In the genomic region with DNA sequence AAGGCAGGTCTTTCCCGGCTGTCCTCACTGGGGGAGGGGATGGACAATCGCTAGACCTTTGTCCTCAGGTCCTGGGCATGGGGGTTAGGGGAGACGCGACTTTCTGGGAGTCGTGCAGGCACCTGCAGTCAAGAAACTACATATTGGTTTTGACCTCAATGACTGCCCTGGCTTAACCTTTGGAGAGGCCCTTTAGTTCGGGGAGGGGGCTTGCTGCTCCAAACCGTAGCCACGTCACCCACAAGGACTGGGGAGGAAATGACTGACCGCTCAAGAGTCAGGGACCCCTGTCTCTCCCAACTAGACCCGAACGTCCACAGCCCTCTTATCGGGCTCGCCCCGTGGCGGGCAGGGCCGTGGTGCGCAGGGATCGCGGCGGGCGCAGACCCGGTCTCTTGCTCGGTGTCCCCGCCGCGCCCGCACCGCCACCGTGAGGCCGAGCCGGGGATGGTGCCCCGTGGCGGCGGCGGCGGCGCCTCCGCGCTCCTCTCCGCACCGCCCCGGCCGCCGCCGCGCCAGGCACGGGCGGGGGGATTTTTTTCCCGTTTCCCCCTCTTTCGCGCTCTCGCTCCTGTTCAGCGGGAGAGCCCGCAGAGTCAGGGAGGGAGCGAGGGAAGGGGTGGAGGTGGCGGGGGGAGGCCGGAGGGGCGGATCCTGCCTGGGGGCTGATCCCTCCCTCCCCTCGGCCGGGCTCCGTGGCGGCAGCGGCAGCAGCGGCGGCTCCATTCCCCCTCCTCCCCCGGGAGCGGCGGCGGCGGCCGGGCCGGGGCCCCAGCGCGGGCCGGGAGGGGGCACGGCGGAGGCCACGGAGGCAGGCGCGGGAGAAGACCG, we compare ENCODE assay signal across 8 cellular contexts. TPM values are rescaled to one million over a fixed set of nuclear protein-coding genes. Genes with fewer than 3 reads are reported as not detected.
DNase-seq lines count a peak whose midpoint lies in the region; ATAC-seq and TF ChIP-seq lines count a peak whose summit lies in the region.

A gene (plus strand): TSS at position 696 of the 831 bp plus-strand sequence. CDS start 3,579 bp downstream, outside the sequence.

- ATAC-seq in GM18907 (IDR thresholded peaks at IDR 0.05; ENCODE audit: unreplicated experiment) (peak; percentile 66), HG03196 (IDR thresholded peaks at IDR 0.05; ENCODE audit: unreplicated experiment) (peak; percentile 51), left lung (peak; percentile 85)

- H3K27ac Mint-ChIP-seq in activated CD4-positive, alpha-beta T cell treated with anti-CD3 and anti-CD28 coated beads, Interleukin-2, amount 10 ng/mL, durations not matched to agents 7 days and 5 days, result peak within 1 kb of the TSS; percentile 95
- H3K27ac Mint-ChIP-seq in dendritic cell treated with granulocyte-macrophage colony-stimulating factor and Interleukin-4, amounts not matched to agents 40 ng/mL and 50 ng/mL, for 4 days, result peak within 1 kb of the TSS; percentile 87

- peaks cover 19% of the 10 kb centered on the region for H3K36me3 Mint-ChIP-seq in activated CD4-positive, alpha-beta T cell treated with anti-CD3 and anti-CD28 coated beads, Interleukin-2, amount 10 ng/mL, durations not matched to agents 7 days and 5 days (ENCODE audit: low read depth)
- peaks cover 12% of the 10 kb centered on the region for H3K36me3 Mint-ChIP-seq in dendritic cell treated with granulocyte-macrophage colony-stimulating factor and Interleukin-4, amounts not matched to agents 40 ng/mL and 50 ng/mL, for 4 days (ENCODE audit: low read depth)

- H3K4me1 ChIP-seq in left lung, result peaks cover 8 to 20% of the 10 kb centered on the region in 2 donors

- no peak for DNase-seq in AG04449 (ENCODE audit: low read depth, low spot score)
- peak; percentile 75 for DNase-seq in NCI-H510A (lab: John Stamatoyannopoulos, UW)
- peak; percentile 74 for DNase-seq in activated CD4-positive, alpha-beta T cell treated with anti-CD3 and anti-CD28 coated beads, Interleukin-2, amount 10 ng/mL, durations not matched to agents 7 days and 5 days
- DNase-seq in left lung, result peak; percentile 81 to 96
- DNase-seq in stimulated activated CD4-positive, alpha-beta T cell treated with anti-CD3 and anti-CD28 coated beads, Interleukin-2, amount 100 ng/mL, for 24 hours, result peak; percentile 76 to 77

- H3K27me3 ChIP-seq in left lung, result no peaks in the 10 kb centered on the region

- H3K27me3 Mint-ChIP-seq in activated CD4-positive, alpha-beta T cell treated with anti-CD3 and anti-CD28 coated beads, Interleukin-2, amount 10 ng/mL, durations not matched to agents 7 days and 5 days, result peaks cover 4% of the 10 kb centered on the region
- no peaks in the 10 kb centered on the region for H3K27me3 Mint-ChIP-seq in dendritic cell treated with granulocyte-macrophage colony-stimulating factor and Interleukin-4, amounts not matched to agents 40 ng/mL and 50 ng/mL, for 4 days

- peak within 1 kb of the TSS; percentile 87 to 94 for H3K27ac ChIP-seq in left lung

- H3K36me3 ChIP-seq in left lung, result peaks cover 0 to 14% of the 10 kb centered on the region in 2 donors

- peak within 1 kb of the TSS; percentile 86 for H3K4me3 Mint-ChIP-seq in activated CD4-positive, alpha-beta T cell treated with anti-CD3 and anti-CD28 coated beads, Interleukin-2, amount 10 ng/mL, durations not matched to agents 7 days and 5 days
- peak within 1 kb of the TSS; percentile 88 for H3K4me3 Mint-ChIP-seq in dendritic cell treated with granulocyte-macrophage colony-stimulating factor and Interleukin-4, amounts not matched to agents 40 ng/mL and 50 ng/mL, for 4 days

- intact Hi-C loops in dendritic cell treated with granulocyte-macrophage colony-stimulating factor and Interleukin-4, amounts not matched to agents 40 ng/mL and 50 ng/mL, for 4 days (cut with micrococcal nuclease), result loop anchor here (1.0 to 2.0 kb wide), 2 partner anchors 72 to 169 kb away; a partner anchor contains a TSS
- intact Hi-C loops in left lung (cut with DNase I), result loop anchor here in 1 of 2 donors (10.0 kb wide), 1 partner anchor 71 kb away; no protein-coding TSS in a partner anchor

- CTCF ChIA-PET in AG04449 (lab: Yijun Ruan, JAX), result no interaction called here
- CTCF ChIA-PET in activated CD4-positive, alpha-beta T cell treated with anti-CD3 and anti-CD28 coated beads, Interleukin-2, amount 10 ng/mL, durations not matched to agents 7 days and 5 days (lab: Charles Lee), result interaction anchor here (0.7 to 1.2 kb wide), 4 partner anchors 15 to 456 kb away, joined by 3 to 6 read pairs (median 3); a partner anchor contains a TSS

- H3K4me3 ChIP-seq in AG04449 (ENCODE audit: low read depth, low read length) (peak within 1 kb of the TSS; percentile 74), left lung (peak within 1 kb of the TSS; percentile 55 to 58)

- peaks cover 5% of the 10 kb centered on the region for H3K9me3 Mint-ChIP-seq in activated CD4-positive, alpha-beta T cell treated with anti-CD3 and anti-CD28 coated beads, Interleukin-2, amount 10 ng/mL, durations not matched to agents 7 days and 5 days
- peaks cover 3% of the 10 kb centered on the region for H3K9me3 Mint-ChIP-seq in dendritic cell treated with granulocyte-macrophage colony-stimulating factor and Interleukin-4, amounts not matched to agents 40 ng/mL and 50 ng/mL, for 4 days

- TF ChIP-seq CTCF in AG04449 (IDR thresholded peaks at IDR 0.05; ENCODE audit: insufficient read depth, low read length, missing control alignments) (peak; percentile 48), left lung (IDR thresholded peaks at IDR 0.05) (peak; percentile 41 to 64)

- H3K9me3 ChIP-seq in left lung, result no peaks in the 10 kb centered on the region

- POLR2A ChIA-PET in AG04449 (lab: Yijun Ruan, JAX), result interaction anchor here (0.5 to 0.6 kb wide), 2 partner anchors 9 to 384 kb away, joined by 3 to 4 read pairs; no protein-coding TSS in a partner anchor
- POLR2A ChIA-PET in activated CD4-positive, alpha-beta T cell treated with anti-CD3 and anti-CD28 coated beads, Interleukin-2, amount 10 ng/mL, durations not matched to agents 7 days and 5 days (lab: Charles Lee), result no interaction called here

- peaks cover 30% of the 10 kb centered on the region for H3K4me1 Mint-ChIP-seq in activated CD4-positive, alpha-beta T cell treated with anti-CD3 and anti-CD28 coated beads, Interleukin-2, amount 10 ng/mL, durations not matched to agents 7 days and 5 days
- peaks cover 14% of the 10 kb centered on the region for H3K4me1 Mint-ChIP-seq in dendritic cell treated with granulocyte-macrophage colony-stimulating factor and Interleukin-4, amounts not matched to agents 40 ng/mL and 50 ng/mL, for 4 days (ENCODE audit: low read depth)

RNA-seq across cellular contexts. Expression of the gene that starts here (rescaled TPM):
- 10 to 100 TPM; 18.5 to 24.1 TPM for total RNA-seq in activated CD4-positive, alpha-beta T cell treated with anti-CD3 and anti-CD28 coated beads, Interleukin-2, amount 10 ng/mL, durations not matched to agents 7 days and 5 days
- 10 to 100 TPM; 30.8 to 32.9 TPM for total RNA-seq in left lung
